ENCODE assay signal across 16 cellular contexts in genomic region chrX:139784788-139785187, GRCh38.
A peak's percentile ranks its signal among the peaks of the same experiment; 100 is the strongest.
DNase-seq lines count a peak whose midpoint lies in the region; ATAC-seq and FAIRE-seq lines count a peak whose summit lies in the region.
"Had no signal": no experiment of that assay in that cellular context is flagged by ENCODE, and none has a peak within 500 bp of the region (broad histone marks: within the 10 kb centered on the region; RNA-seq: fewer than 3 reads in every experiment).

No MANE protein-coding gene starts in this region.

- peak; percentile 93 for ATAC-seq in HG02588 (IDR thresholded peaks at IDR 0.05; ENCODE audit: unreplicated experiment)
- peak; percentile 95 for ATAC-seq in HG03175 (IDR thresholded peaks at IDR 0.05; ENCODE audit: unreplicated experiment)
- ATAC-seq in effector memory CD8-positive, alpha-beta T cell (replicated peaks), result no peak
- ATAC-seq: activated naive CD4-positive, alpha-beta T cell treated with anti-CD3 and anti-CD28 coated beads, Interleukin-2, amount 50 U/mL, for 72 hours had no signal

- H3K9me3 Mint-ChIP-seq in effector memory CD8-positive, alpha-beta T cell, result no peaks in the 10 kb centered on the region

- H3K36me3 ChIP-seq in mesendoderm (ENCODE audit: control insufficient read depth, insufficient read depth, low read length), result no peaks in the 10 kb centered on the region
- H3K36me3 ChIP-seq: uterus had no signal

- H3K4me3 Mint-ChIP-seq in effector memory CD8-positive, alpha-beta T cell, result no peak overlapping the region
- H3K4me3 Mint-ChIP-seq: nephron had no signal

- no peak overlapping the region for H3K23ac ChIP-seq in mesendoderm (ENCODE audit: low read length)

- H3K56ac ChIP-seq in mesendoderm (ENCODE audit: low read length), result no peak overlapping the region

- H3K27ac ChIP-seq in mesendoderm (ENCODE audit: low read depth, low read length), result no peak overlapping the region
- H3K27ac ChIP-seq: uterus had no signal

- H3K4ac ChIP-seq in mesendoderm (ENCODE audit: low read depth, low read length), result no peak overlapping the region

- H4K5ac ChIP-seq in mesendoderm (ENCODE audit: low read length), result no peak overlapping the region

- no peak overlapping the region for H2BK120ac ChIP-seq in mesendoderm (ENCODE audit: low read depth, low read length)

- peaks cover 0 to 1% of the 10 kb centered on the region in 2 donors for H3K4me1 Mint-ChIP-seq in effector memory CD8-positive, alpha-beta T cell (ENCODE audit: low read depth in 2 of 2)
- H3K4me1 Mint-ChIP-seq: nephron had no signal

- peaks cover 19% of the 10 kb centered on the region for H3K36me3 Mint-ChIP-seq in effector memory CD8-positive, alpha-beta T cell (ENCODE audit: insufficient read depth)

- H3K27ac Mint-ChIP-seq in effector memory CD8-positive, alpha-beta T cell, result no peak overlapping the region
- H3K27ac Mint-ChIP-seq: activated naive CD4-positive, alpha-beta T cell treated with anti-CD3 and anti-CD28 coated beads, Interleukin-2, amount 50 U/mL, for 72 hours; nephron had no signal

- no CpG with 5 or more reads among the region's 1 CpG for WGBS in mesendoderm (ENCODE audit: extremely low coverage, insufficient coverage, low lambda C conversion rate)

- H2BK5ac ChIP-seq in mesendoderm (ENCODE audit: low read length), result no peak overlapping the region

- no peak for DNase-seq in GM19239 (ENCODE audit: insufficient read length, low spot score)
- DNase-seq in mesendoderm, result no peak
- no peak for DNase-seq in SHP77 (lab: John Stamatoyannopoulos, UW)
- DNase-seq in effector memory CD8-positive, alpha-beta T cell, result no peak
- no peak for DNase-seq in OCI-M2 (lab: John Stamatoyannopoulos, UW; ENCODE audit: unreplicated experiment)
- DNase-seq: activated CD4-positive, alpha-beta T cell treated with anti-CD3 and anti-CD28 coated beads, Interleukin-2, amount 50 U/mL, for 48 hours; kidney glomerular epithelial cell; NCI-H1105 treated with DMSO at 0.1 percent for 48 hours; small intestine; uterus had no signal

- H3K27me3 Mint-ChIP-seq in effector memory CD8-positive, alpha-beta T cell, result no peaks in the 10 kb centered on the region

- no peak overlapping the region for H2BK15ac ChIP-seq in mesendoderm (replicated peaks; ENCODE audit: low read depth)

- no peak overlapping the region for H3K18ac ChIP-seq in mesendoderm (ENCODE audit: low read length)

- H3K9ac ChIP-seq in mesendoderm (ENCODE audit: low read length), result no peak overlapping the region

- FAIRE-seq in GM19239 (lab: Jason Lieb, UNC), result peak; percentile 64
- FAIRE-seq: colon, HTR-8/SVneo, small intestine had no signal

- no peak overlapping the region for H3K4me2 ChIP-seq in mesendoderm (ENCODE audit: low read length)

- no peak overlapping the region for H2AK5ac ChIP-seq in mesendoderm (ENCODE audit: low read length)

- no peaks in the 10 kb centered on the region for H3K27me3 ChIP-seq in mesendoderm (ENCODE audit: insufficient read depth, low read length, poor library complexity)
- H3K27me3 ChIP-seq: uterus had no signal

- no peaks in the 10 kb centered on the region for H3K79me1 ChIP-seq in mesendoderm (ENCODE audit: low read length)

- H3K79me2 ChIP-seq in mesendoderm (ENCODE audit: control insufficient read depth, insufficient read depth, low read length), result no peaks in the 10 kb centered on the region

- no peak overlapping the region for H4K8ac ChIP-seq in mesendoderm (ENCODE audit: low read depth, low read length)

- H3K4me3 ChIP-seq in mesendoderm (ENCODE audit: low read length), result no peak overlapping the region
- H3K4me3 ChIP-seq: uterus had no signal

- no peaks in the 10 kb centered on the region for H3K4me1 ChIP-seq in mesendoderm (ENCODE audit: control insufficient read depth, low read depth, low read length)
- H3K4me1 ChIP-seq: uterus had no signal
